In genomic region chr13:29594310-29594709, GRCh38 we compare ENCODE assay signal across 8 cellular contexts. TPM values are rescaled to one million over a fixed set of nuclear protein-coding genes. Genes with fewer than 3 reads are reported as not detected.
DNase-seq lines count a peak whose midpoint lies in the region; ATAC-seq, FAIRE-seq and TF ChIP-seq lines count a peak whose summit lies in the region.

No MANE protein-coding gene starts in this region.

- no peak overlapping the region for H2AFZ ChIP-seq in astrocyte (ENCODE audit: low read depth, low read length)

- peak overlapping the region; percentile 99 for H3K27ac Mint-ChIP-seq in astrocyte (ENCODE audit: unreplicated experiment)

- peaks cover 3% of the 10 kb centered on the region for H3K27me3 Mint-ChIP-seq in astrocyte (ENCODE audit: low read depth, unreplicated experiment)

- H3K27ac ChIP-seq in RWPE2 (ENCODE audit: poor library complexity, severe bottlenecking) (peak overlapping the region; percentile 91), astrocyte (ENCODE audit: low read depth, low read length) (peak overlapping the region; percentile 98), iPS DF 6.9 (ENCODE audit: low read length) (no peak overlapping the region)

- H3K4me2 ChIP-seq in astrocyte (ENCODE audit: low read length), result peak overlapping the region; percentile 92

- WGBS in iPS DF 6.9 (ENCODE audit: insufficient coverage, insufficient read length), result no CpG with 5 or more reads among the region's 9 CpGs

- H3K36me3 ChIP-seq in RWPE2 (ENCODE audit: low read depth) (peaks cover 40% of the 10 kb centered on the region), astrocyte (ENCODE audit: insufficient read depth, low read length) (no peaks in the 10 kb centered on the region), iPS DF 6.9 (ENCODE audit: control insufficient read depth, insufficient read depth, low read length) (no peaks in the 10 kb centered on the region)

- H3K4me3 ChIP-seq in RWPE2 (ENCODE audit: severe bottlenecking), result peak overlapping the region; percentile 97
- peak overlapping the region; percentile 80 for H3K4me3 ChIP-seq in astrocyte (ENCODE audit: insufficient read depth, low read depth, low read length)
- peak overlapping the region; percentile 91 for H3K4me3 ChIP-seq in iPS DF 6.9 (ENCODE audit: low read length)

- no peak for TF ChIP-seq CTCF in RWPE2 (IDR thresholded peaks at IDR 0.05; ENCODE audit: poor library complexity, severe bottlenecking)
- TF ChIP-seq CTCF in astrocyte (IDR thresholded peaks at IDR 0.05; ENCODE audit: insufficient read depth, low read depth, low read length), result no peak

- peak overlapping the region; percentile 96 for H3K4me3 Mint-ChIP-seq in astrocyte (ENCODE audit: unreplicated experiment)

- H3K9me3 ChIP-seq in RWPE2 (ENCODE audit: severe bottlenecking), result no peaks in the 10 kb centered on the region
- H3K9me3 ChIP-seq in astrocyte (ENCODE audit: insufficient read depth, low read depth, low read length), result no peaks in the 10 kb centered on the region
- H3K9me3 ChIP-seq in iPS DF 6.9 (ENCODE audit: control insufficient read depth, insufficient read depth, low read length), result no peaks in the 10 kb centered on the region

- peak; percentile 64 for FAIRE-seq in astrocyte (lab: Jason Lieb, UNC)

- peaks cover 46% of the 10 kb centered on the region for H3K4me1 Mint-ChIP-seq in astrocyte (ENCODE audit: low read depth, unreplicated experiment)

- peaks cover 5% of the 10 kb centered on the region for H3K36me3 Mint-ChIP-seq in astrocyte (ENCODE audit: low read depth, unreplicated experiment)

- DNase-seq in EL (peak; percentile 91), HT1080 (ENCODE audit: low read depth) (peak; percentile 69), RWPE2 (ENCODE audit: low spot score) (no peak), astrocyte (ENCODE audit: low read depth) (peak; percentile 89), iPS DF 6.9 (ENCODE audit: low read depth, low spot score) (no peak), smooth muscle cell of the brain vasculature (ENCODE audit: low read depth, low spot score) (peak; percentile 56), iPS-NIHi11 (ENCODE audit: low spot score) (no peak)

- peaks cover 59% of the 10 kb centered on the region for H3K79me2 ChIP-seq in astrocyte (ENCODE audit: insufficient read depth, low read length)

- ATAC-seq in GM21447 (IDR thresholded peaks at IDR 0.05; ENCODE audit: unreplicated experiment), result peak; percentile 39
- peak; percentile 59 for ATAC-seq in RWPE2 (ENCODE audit: low read depth)

- no peaks in the 10 kb centered on the region for H3K27me3 ChIP-seq in RWPE2 (ENCODE audit: insufficient read depth, poor library complexity, severe bottlenecking)
- no peaks in the 10 kb centered on the region for H3K27me3 ChIP-seq in astrocyte (ENCODE audit: insufficient read depth, low read length)
- H3K27me3 ChIP-seq in iPS DF 6.9 (ENCODE audit: control insufficient read depth, insufficient read depth, low read length), result no peaks in the 10 kb centered on the region

- H4K20me1 ChIP-seq in astrocyte (ENCODE audit: insufficient read depth, low read length), result peaks cover 39% of the 10 kb centered on the region

- H3K4me1 ChIP-seq in RWPE2 (ENCODE audit: insufficient read depth, poor library complexity, severe bottlenecking), result peaks cover 45% of the 10 kb centered on the region
- H3K4me1 ChIP-seq in astrocyte (ENCODE audit: insufficient read depth, low read length), result peaks cover 40% of the 10 kb centered on the region
- H3K4me1 ChIP-seq in iPS DF 6.9 (ENCODE audit: control insufficient read depth, insufficient read depth, low read length), result peaks cover 1% of the 10 kb centered on the region; the same call in 1 of the 2 replicates

- no peaks in the 10 kb centered on the region for H3K9me3 Mint-ChIP-seq in astrocyte (ENCODE audit: unreplicated experiment)

- H3K9ac ChIP-seq in astrocyte (ENCODE audit: low read length), result peak overlapping the region; percentile 96

RNA-seq across cellular contexts. Expression of gene SLC7A1, which starts 1.2 kb away (rescaled TPM):
- 24.7 and 26.2 TPM in 2 replicates for total RNA-seq in HT1080 (2014; rRNA removed; shearing (Covaris generic))
- polyA plus RNA-seq in HT1080 (2015; cell fraction: cytosol; rRNA removed), result 40.4 and 49.5 TPM in 2 replicates
- polyA plus RNA-seq in HT1080 (2015; cell fraction: nucleus; rRNA removed), result 112 and 118 TPM in 2 replicates
- total RNA-seq in astrocyte, result 112 and 115 TPM in 2 replicates

Comparison
In these comparisons a context has a peak if more than half of its experiments do, and no peak if none do; other contexts are left out.
1. DNase-seq: peak in EL (single experiment), HT1080 (single experiment), astrocyte (single experiment) and smooth muscle cell of the brain vasculature (single experiment); none in RWPE2 (single experiment), iPS DF 6.9 (single experiment) and iPS-NIHi11 (single experiment).
2. Peak in every context shown above with its lines, with median percentiles within 50 percentile points of each other: H3K4me3 ChIP-seq.